ENCODE assay signal across 8 cellular contexts in genomic region chr15:56243117-56243773, GRCh38. TPM values are rescaled to one million over a fixed set of nuclear protein-coding genes. Genes with fewer than 3 reads are reported as not detected.
DNase-seq lines count a peak whose midpoint lies in the region; ATAC-seq, FAIRE-seq and TF ChIP-seq lines count a peak whose summit lies in the region.

No MANE protein-coding gene starts in this region.

- no peaks in the 10 kb centered on the region for H3K27me3 ChIP-seq in Karpas-422 (ENCODE audit: low read length)
- H3K27me3 ChIP-seq in bronchial epithelial cell (ENCODE audit: control insufficient read depth, insufficient read depth, low read length): no peaks in the 10 kb centered on the region
- H3K27me3 ChIP-seq in small intestine (ENCODE audit: control insufficient read depth in 2 of 2, insufficient read depth in 2 of 2, low read length in 2 of 2): no peaks in the 10 kb centered on the region

- ATAC-seq in GM19395 (IDR thresholded peaks at IDR 0.05; ENCODE audit: unreplicated experiment) (peak; percentile 21), T-helper 17 cell (peak; percentile 26), GM18858 (IDR thresholded peaks at IDR 0.05; ENCODE audit: unreplicated experiment) (no peak)

- TF ChIP-seq CTCF in bronchial epithelial cell (IDR thresholded peaks at IDR 0.05; ENCODE audit: insufficient read depth, low read length, severe bottlenecking): no peak

- WGBS in small intestine, 3 donors: 0 to 1% (median 1%) methylated on average over 15 to 39 of the region's 39 CpGs

- H3K4me3 ChIP-seq in Karpas-422 (ENCODE audit: low read length) (peak overlapping the region; percentile 85), bronchial epithelial cell (ENCODE audit: low read depth, low read length) (peak overlapping the region; percentile 61), small intestine (ENCODE audit: low read depth in 1 of 2, low read length in 2 of 2) (peak overlapping the region; percentile 91 to 94)

- H3K4me3 Mint-ChIP-seq in T-helper 17 cell: peak overlapping the region; percentile 90

- H4K20me1 ChIP-seq in Karpas-422 (ENCODE audit: insufficient read depth, low read depth, low read length): no peaks in the 10 kb centered on the region

- DNase-seq in AG08396 (ENCODE audit: low spot score) (peak; percentile 32), Karpas-422 (peak; percentile 84), T-helper 17 cell (peak in 2 of 3 donors; percentile 29 to 36), bronchial epithelial cell (ENCODE audit: low read depth) (no peak), inferior parietal cortex (ENCODE audit: extremely low spot score) (peak; percentile 36), small intestine (peak; percentile 32)

- peak overlapping the region; percentile 89 for H3K27ac ChIP-seq in Karpas-422 (ENCODE audit: low read length)
- peak overlapping the region; percentile 73 to 90 for H3K27ac ChIP-seq in small intestine (ENCODE audit: low read depth in 1 of 2, low read length in 1 of 2)

- H3K27ac Mint-ChIP-seq in T-helper 17 cell: peak overlapping the region; percentile 62

- H3K4me1 ChIP-seq in Karpas-422 (ENCODE audit: low read length) (peaks cover 36% of the 10 kb centered on the region), small intestine (ENCODE audit: control insufficient read depth in 2 of 2, insufficient read depth in 1 of 2, low read depth in 1 of 2, low read length in 1 of 2) (peaks cover 3 to 7% of the 10 kb centered on the region in 2 donors)

- H2AFZ ChIP-seq in Karpas-422 (ENCODE audit: low read length): no peak overlapping the region

- FAIRE-seq in bronchial epithelial cell (lab: Jason Lieb, UNC): no peak
- no peak for FAIRE-seq in small intestine (lab: Jason Lieb, UNC)

- peak overlapping the region; percentile 89 for H3K9ac ChIP-seq in Karpas-422 (ENCODE audit: low read length)

- H3K79me2 ChIP-seq in Karpas-422 (ENCODE audit: low read length): peaks cover 63% of the 10 kb centered on the region

- no peaks in the 10 kb centered on the region for H3K9me2 ChIP-seq in Karpas-422 (replicated peaks; ENCODE audit: insufficient read depth, low read length)

- H3K4me2 ChIP-seq in Karpas-422 (ENCODE audit: low read depth, low read length, poor library complexity, severe bottlenecking): peak overlapping the region; percentile 91

- H3K36me3 ChIP-seq in Karpas-422 (ENCODE audit: insufficient read depth, low read length): peaks cover 28% of the 10 kb centered on the region
- no peaks in the 10 kb centered on the region for H3K36me3 ChIP-seq in bronchial epithelial cell (ENCODE audit: control insufficient read depth, insufficient read depth, low read length)
- H3K36me3 ChIP-seq in small intestine (ENCODE audit: control insufficient read depth in 2 of 2, insufficient read depth in 2 of 2, low read length in 2 of 2): no peaks in the 10 kb centered on the region

- H3K4me1 Mint-ChIP-seq in T-helper 17 cell: peaks cover 31% of the 10 kb centered on the region

- H3K9me3 ChIP-seq in Karpas-422 (ENCODE audit: low read length) (no peaks in the 10 kb centered on the region), T-helper 17 cell (ENCODE audit: control insufficient read depth, low read length, poor library complexity, severe bottlenecking) (no peaks in the 10 kb centered on the region), small intestine (ENCODE audit: control insufficient read depth, low read depth) (no peaks in the 10 kb centered on the region)

- no peaks in the 10 kb centered on the region for H3K27me3 Mint-ChIP-seq in T-helper 17 cell

- H3K36me3 Mint-ChIP-seq in T-helper 17 cell (ENCODE audit: low read depth): no peaks in the 10 kb centered on the region

RNA-seq across cellular contexts. Expression of gene RFX7, which starts 0.4 kb away (rescaled TPM):
- total RNA-seq in Karpas-422 (2014; rRNA removed; shearing (Covaris generic); ENCODE audit: low replicate concordance): 20.7 and 57.3 TPM in 2 replicates
- total RNA-seq in T-helper 17 cell (10 to 100 TPM; 24.5 to 26.8 TPM), bronchial epithelial cell (3.1 and 3.2 TPM in 2 replicates)
- polyA plus RNA-seq in small intestine: 1 to 10 TPM; 1.4 to 3.8 (median 2.2) TPM
